In the genomic region with DNA sequence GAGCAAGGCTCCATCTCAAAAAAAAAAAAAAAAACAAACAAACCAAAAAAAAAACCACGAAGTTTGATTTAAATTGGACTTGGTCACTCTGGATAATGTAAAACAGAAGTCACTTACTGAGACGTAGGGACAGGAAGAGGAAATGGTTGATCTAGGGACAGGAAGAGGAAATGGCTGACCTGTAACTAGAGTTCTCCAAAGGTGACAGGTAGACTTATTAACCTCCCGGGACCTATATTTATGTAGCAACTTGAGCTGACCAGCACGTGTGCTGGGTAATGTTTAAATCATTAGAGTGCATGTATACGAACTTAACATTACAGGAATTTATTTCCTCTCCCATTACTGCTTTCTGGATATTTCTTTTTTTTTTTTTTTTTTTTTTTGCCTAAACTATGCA, we compare ENCODE assay signal across 1 cellular context.
TF ChIP-seq lines count a peak whose summit lies in the region.

No MANE protein-coding gene starts in this region.

TF ChIP-seq in HCT116, 20 proteins besides CTCF, POLR2A, EP300 and RAD21 (continued from another document):
- TF ChIP-seq, protein P1, sequence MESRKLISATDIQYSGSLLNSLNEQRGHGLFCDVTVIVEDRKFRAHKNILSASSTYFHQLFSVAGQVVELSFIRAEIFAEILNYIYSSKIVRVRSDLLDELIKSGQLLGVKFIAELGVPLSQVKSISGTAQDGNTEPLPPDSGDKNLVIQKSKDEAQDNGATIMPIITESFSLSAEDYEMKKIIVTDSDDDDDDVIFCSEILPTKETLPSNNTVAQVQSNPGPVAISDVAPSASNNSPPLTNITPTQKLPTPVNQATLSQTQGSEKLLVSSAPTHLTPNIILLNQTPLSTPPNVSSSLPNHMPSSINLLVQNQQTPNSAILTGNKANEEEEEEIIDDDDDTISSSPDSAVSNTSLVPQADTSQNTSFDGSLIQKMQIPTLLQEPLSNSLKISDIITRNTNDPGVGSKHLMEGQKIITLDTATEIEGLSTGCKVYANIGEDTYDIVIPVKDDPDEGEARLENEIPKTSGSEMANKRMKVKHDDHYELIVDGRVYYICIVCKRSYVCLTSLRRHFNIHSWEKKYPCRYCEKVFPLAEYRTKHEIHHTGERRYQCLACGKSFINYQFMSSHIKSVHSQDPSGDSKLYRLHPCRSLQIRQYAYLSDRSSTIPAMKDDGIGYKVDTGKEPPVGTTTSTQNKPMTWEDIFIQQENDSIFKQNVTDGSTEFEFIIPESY (IDR thresholded peaks at IDR 0.05; ENCODE audit: extremely low read depth, insufficient replicate concordance, low read length) = no peak
- no peak for TF ChIP-seq EZH2 (IDR thresholded peaks at IDR 0.05)
- TF ChIP-seq SP1 (IDR thresholded peaks at IDR 0.05; ENCODE audit: low read depth) = no peak
